In the genomic region with DNA sequence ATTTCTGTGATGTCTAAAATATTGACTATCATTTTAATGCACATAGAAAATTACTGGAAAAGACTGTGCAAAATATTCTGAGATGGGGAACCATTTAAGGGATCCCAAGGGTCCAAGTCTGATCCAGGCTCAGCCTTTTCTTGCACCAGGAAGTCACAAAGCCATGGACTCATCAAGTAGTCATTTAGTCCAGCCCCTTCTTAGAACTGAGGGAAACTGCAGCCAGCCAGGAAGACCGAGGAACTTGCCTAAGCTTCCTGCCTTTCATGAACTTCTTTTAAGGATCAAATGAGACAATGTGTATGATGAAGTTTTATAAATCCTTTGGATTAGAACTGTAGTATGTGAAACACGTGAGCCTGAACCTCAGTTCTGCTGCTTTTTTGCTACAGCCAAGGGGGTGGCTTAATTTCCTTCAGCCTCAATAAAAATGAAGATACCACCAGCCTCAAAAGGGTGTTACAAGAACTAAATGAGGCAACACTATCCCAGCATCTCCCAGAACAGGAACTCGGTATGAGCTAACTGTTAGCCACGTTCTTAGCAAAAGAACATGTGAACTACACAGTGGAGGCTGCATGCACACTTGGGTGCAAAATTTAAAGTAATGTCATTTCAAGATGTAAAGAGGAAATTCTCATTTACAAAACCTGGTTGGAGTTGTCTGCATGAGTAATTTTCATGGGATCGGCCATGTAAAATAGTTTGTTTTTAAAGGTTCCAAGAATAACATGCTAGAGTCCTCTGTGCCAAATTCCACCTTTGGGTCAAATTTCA, we compare ENCODE assay signal across 12 cellular contexts.
DNase-seq lines count a peak whose midpoint lies in the region; TF ChIP-seq lines count a peak whose summit lies in the region.
"Had no signal": no experiment of that assay in that cellular context is flagged by ENCODE, and none has a peak within 500 bp of the region (broad histone marks: within the 10 kb centered on the region; RNA-seq: fewer than 3 reads in every experiment).

No MANE protein-coding gene starts in this region.

- intact Hi-C loops in activated CD4-positive, alpha-beta T cell treated with anti-CD3 and anti-CD28 coated beads, Interleukin-2, amount 10 ng/mL, durations not matched to agents 24 days and 14 days (cut with micrococcal nuclease): no loop called here

- H3K27me3 Mint-ChIP-seq in activated CD4-positive, alpha-beta T cell treated with anti-CD3 and anti-CD28 coated beads, Interleukin-2, amount 10 ng/mL, durations not matched to agents 24 days and 14 days: no peaks in the 10 kb centered on the region
- H3K27me3 Mint-ChIP-seq: B cell had no signal

- DNase-seq in A172 (ENCODE audit: low spot score): peak; percentile 34
- peak; percentile 15 for DNase-seq in LoVo (ENCODE audit: low spot score)
- DNase-seq in coronary artery (ENCODE audit: low spot score): peak; percentile 59
- peak; percentile 66 to 90 for DNase-seq in lung microvascular endothelial cell (ENCODE audit: low read depth in 2 of 2)
- no peak for DNase-seq in activated CD4-positive, alpha-beta T cell treated with anti-CD3 and anti-CD28 coated beads, Interleukin-2, amount 10 ng/mL, durations not matched to agents 24 days and 14 days
- no peak for DNase-seq in NCI-H187 treated with DMSO at 0.1 percent for 48 hours (lab: John Stamatoyannopoulos, UW)
- DNase-seq in NCI-H1694 treated with DMSO at 0.1 percent for 48 hours (lab: John Stamatoyannopoulos, UW): no peak
- DNase-seq in middle frontal gyrus (ENCODE audit: extremely low spot score, low spot score): no peak
- DNase-seq: activated effector memory CD4-positive, alpha-beta T cell treated with anti-CD3 and anti-CD28 coated beads, Interleukin-2, amount 50 U/mL, for 16 hours; NCI-H524; nucleus accumbens had no signal

- no peak overlapping the region for H3K4me3 ChIP-seq in coronary artery

- TF ChIP-seq CTCF in coronary artery (IDR thresholded peaks at IDR 0.05): no peak

- peak overlapping the region; percentile 29 to 61 for H3K27ac ChIP-seq in coronary artery

- no peak overlapping the region for H3K27ac Mint-ChIP-seq in activated CD4-positive, alpha-beta T cell treated with anti-CD3 and anti-CD28 coated beads, Interleukin-2, amount 10 ng/mL, durations not matched to agents 24 days and 14 days
- H3K27ac Mint-ChIP-seq: B cell had no signal

- peaks cover 2% of the 10 kb centered on the region for H3K36me3 Mint-ChIP-seq in activated CD4-positive, alpha-beta T cell treated with anti-CD3 and anti-CD28 coated beads, Interleukin-2, amount 10 ng/mL, durations not matched to agents 24 days and 14 days (ENCODE audit: low read depth)

- H3K4me3 Mint-ChIP-seq in activated CD4-positive, alpha-beta T cell treated with anti-CD3 and anti-CD28 coated beads, Interleukin-2, amount 10 ng/mL, durations not matched to agents 24 days and 14 days: no peak overlapping the region
- H3K4me3 Mint-ChIP-seq: B cell had no signal

- peaks cover 14% of the 10 kb centered on the region for H3K9me3 Mint-ChIP-seq in activated CD4-positive, alpha-beta T cell treated with anti-CD3 and anti-CD28 coated beads, Interleukin-2, amount 10 ng/mL, durations not matched to agents 24 days and 14 days

- H3K4me1 Mint-ChIP-seq in activated CD4-positive, alpha-beta T cell treated with anti-CD3 and anti-CD28 coated beads, Interleukin-2, amount 10 ng/mL, durations not matched to agents 24 days and 14 days: peaks cover 17% of the 10 kb centered on the region

Comparison
In these comparisons a context has a peak if more than half of its experiments do, and no peak if none do; other contexts are left out.
1. DNase-seq: peak in A172 (single experiment), LoVo (single experiment), coronary artery (single experiment) and lung microvascular endothelial cell (2 of 2); none in activated CD4-positive, alpha-beta T cell treated with anti-CD3 and anti-CD28 coated beads, Interleukin-2, amount 10 ng/mL, durations not matched to agents 24 days and 14 days (single experiment), NCI-H187 treated with DMSO at 0.1 percent for 48 hours (single experiment), NCI-H1694 treated with DMSO at 0.1 percent for 48 hours (single experiment) and middle frontal gyrus (single experiment).